In the genomic region with DNA sequence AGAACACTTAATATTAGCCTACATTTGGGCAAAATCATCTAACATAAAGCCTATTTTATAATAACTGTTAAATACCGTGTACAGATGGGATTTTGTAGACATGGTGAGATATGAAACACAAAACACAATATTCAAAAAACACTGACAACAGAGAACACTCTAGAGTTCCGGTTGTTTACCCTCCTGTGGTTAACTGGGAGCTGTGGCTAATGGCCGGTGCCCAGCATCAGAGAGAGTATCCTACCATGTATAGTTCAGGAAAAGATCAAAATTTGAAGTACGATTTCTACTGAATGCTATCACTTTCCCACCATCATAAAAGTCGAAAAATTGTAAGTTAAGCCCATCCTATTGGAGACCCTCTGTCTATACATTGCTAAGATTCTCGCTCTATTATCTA, we compare ENCODE assay signal across 21 cellular contexts. TPM values are rescaled to one million over a fixed set of nuclear protein-coding genes. Genes with fewer than 3 reads are reported as not detected.
DNase-seq lines count a peak whose midpoint lies in the region; ATAC-seq and TF ChIP-seq lines count a peak whose summit lies in the region.
"Had no signal": no experiment of that assay in that cellular context is flagged by ENCODE, and none has a peak within 500 bp of the region (broad histone marks: within the 10 kb centered on the region; RNA-seq: fewer than 3 reads in every experiment).

No MANE protein-coding gene starts in this region.

- H3K27me3 Mint-ChIP-seq in CD4-positive, alpha-beta memory T cell: no peaks in the 10 kb centered on the region
- no peaks in the 10 kb centered on the region for H3K27me3 Mint-ChIP-seq in activated CD4-positive, alpha-beta memory T cell treated with anti-CD3 and anti-CD28 coated beads, Interleukin-2, amount 10 ng/mL, durations not matched to agents 7 days and 5 days
- peaks cover 43 to 53% (median 45%) of the 10 kb centered on the region in 3 donors for H3K27me3 Mint-ChIP-seq in CD14-positive monocyte (ENCODE audit: low read depth in 3 of 3)

- peak overlapping the region; percentile 94 to 98 (median 96) for H3K4me3 Mint-ChIP-seq in CD4-positive, alpha-beta memory T cell
- H3K4me3 Mint-ChIP-seq in activated CD4-positive, alpha-beta memory T cell treated with anti-CD3 and anti-CD28 coated beads, Interleukin-2, amount 10 ng/mL, durations not matched to agents 7 days and 5 days: peak overlapping the region; percentile 90
- H3K4me3 Mint-ChIP-seq in CD14-positive monocyte: no peak overlapping the region
- H3K4me3 Mint-ChIP-seq: H9 had no signal

- TF ChIP-seq CTCF in CD14-positive monocyte (IDR thresholded peaks at IDR 0.05): no peak

- peaks cover 57% of the 10 kb centered on the region for H3K4me1 ChIP-seq in CD4-positive, alpha-beta memory T cell (ENCODE audit: insufficient read depth, low read length)
- H3K4me1 ChIP-seq in mononuclear cell (ENCODE audit: insufficient read depth, low read length): peaks cover 20% of the 10 kb centered on the region

- H3K27ac ChIP-seq in CD4-positive, alpha-beta memory T cell (ENCODE audit: low read depth, low read length): peak overlapping the region; percentile 82
- H3K27ac ChIP-seq: BLaER1, pancreas, tibial artery had no signal

- no peaks in the 10 kb centered on the region for H3K27me3 ChIP-seq in CD4-positive, alpha-beta memory T cell (ENCODE audit: insufficient read depth, low read length)
- peaks cover 36% of the 10 kb centered on the region for H3K27me3 ChIP-seq in mononuclear cell (ENCODE audit: insufficient read depth, low read length)
- H3K27me3 ChIP-seq: tibial artery had no signal

- peak overlapping the region; percentile 79 to 97 (median 94) for H3K27ac Mint-ChIP-seq in CD4-positive, alpha-beta memory T cell
- H3K27ac Mint-ChIP-seq in activated CD4-positive, alpha-beta memory T cell treated with anti-CD3 and anti-CD28 coated beads, Interleukin-2, amount 10 ng/mL, durations not matched to agents 7 days and 5 days: peak overlapping the region; percentile 85
- H3K27ac Mint-ChIP-seq in CD14-positive monocyte: no peak overlapping the region
- H3K27ac Mint-ChIP-seq: H9 had no signal

- POLR2A ChIA-PET in CD4-positive, alpha-beta memory T cell (lab: Charles Lee; ENCODE audit: partially characterized antibody): interaction anchor here (0.7 to 11.2 kb wide), 9 partner anchors 10 to 1817 kb away, joined by 3 to 206 read pairs (median 4); partner anchors contain the start of gene PJA2
- POLR2A ChIA-PET in activated CD4-positive, alpha-beta memory T cell treated with anti-CD3 and anti-CD28 coated beads, Interleukin-2, amount 10 ng/mL, durations not matched to agents 7 days and 5 days (lab: Charles Lee): interaction anchor here (0.7 to 7.1 kb wide), 4 partner anchors 11 to 53 kb away, joined by 3 to 130 read pairs (median 16); no protein-coding TSS in a partner anchor

- no peaks in the 10 kb centered on the region for H3K9me3 ChIP-seq in CD4-positive, alpha-beta memory T cell (ENCODE audit: control insufficient read depth in 1 of 2, low read length in 2 of 2)
- H3K9me3 ChIP-seq in mononuclear cell (ENCODE audit: low read depth, low read length): no peaks in the 10 kb centered on the region
- H3K9me3 ChIP-seq: BLaER1, pancreas, tibial artery had no signal

- H3K36me3 Mint-ChIP-seq in CD4-positive, alpha-beta memory T cell: peaks cover 14 to 36% of the 10 kb centered on the region in 2 donors
- H3K36me3 Mint-ChIP-seq in activated CD4-positive, alpha-beta memory T cell treated with anti-CD3 and anti-CD28 coated beads, Interleukin-2, amount 10 ng/mL, durations not matched to agents 7 days and 5 days (ENCODE audit: low read depth): peaks cover 26% of the 10 kb centered on the region
- H3K36me3 Mint-ChIP-seq in CD14-positive monocyte: no peaks in the 10 kb centered on the region

- no peak for DNase-seq in CD4-positive, alpha-beta memory T cell
- no peak for DNase-seq in activated CD4-positive, alpha-beta memory T cell treated with anti-CD3 and anti-CD28 coated beads, Interleukin-2, amount 10 ng/mL, durations not matched to agents 7 days and 5 days
- DNase-seq in CD14-positive monocyte (ENCODE audit: low spot score) (no peak), Ammon's horn (ENCODE audit: low spot score) (no peak), NCI-H2029 (lab: John Stamatoyannopoulos, UW) (no peak)
- DNase-seq: activated CD4-positive, CD25-positive, alpha-beta regulatory T cell treated with anti-CD3 and anti-CD28 coated beads, Interleukin-2, amount 50 U/mL, for 72 hours; cortex of kidney; H9; MG63; NCI-H1694 treated with DMSO at 0.1 percent for 48 hours; NCI-H446 treated with DMSO at 0.1 percent for 48 hours; pancreas; SIG-M5; stimulated activated CD4-positive, alpha-beta T cell treated with anti-CD3 and anti-CD28 coated beads, Interleukin-4, amount 100 ng/mL, for 1 hour; stimulated activated CD8-positive, alpha-beta memory T cell treated with anti-CD3 and anti-CD28 coated beads, Interleukin-4, amount 100 ng/mL, for 48 hours; tibial artery had no signal

- H3K4me3 ChIP-seq in CD4-positive, alpha-beta memory T cell (ENCODE audit: low read length in 2 of 2): peak overlapping the region; percentile 74 to 87
- peak overlapping the region; percentile 12; the same call in 1 of the 2 replicates for H3K4me3 ChIP-seq in GM08714 (ENCODE audit: low read length)
- H3K4me3 ChIP-seq in mononuclear cell (ENCODE audit: low read length): peak overlapping the region; percentile 23
- H3K4me3 ChIP-seq: BLaER1, MG63, pancreas, tibial artery had no signal

- peaks cover 0 to 1% (median 0%) of the 10 kb centered on the region in 8 donors for H3K9me3 Mint-ChIP-seq in CD4-positive, alpha-beta memory T cell
- no peaks in the 10 kb centered on the region for H3K9me3 Mint-ChIP-seq in activated CD4-positive, alpha-beta memory T cell treated with anti-CD3 and anti-CD28 coated beads, Interleukin-2, amount 10 ng/mL, durations not matched to agents 7 days and 5 days
- H3K9me3 Mint-ChIP-seq in CD14-positive monocyte: peaks cover 0 to 5% (median 0%) of the 10 kb centered on the region in 7 donors

- ATAC-seq in GM18498 (IDR thresholded peaks at IDR 0.05; ENCODE audit: unreplicated experiment): no peak
- ATAC-seq: left lobe of liver, pancreas had no signal

- peaks cover 39 to 76% (median 53%) of the 10 kb centered on the region in 4 donors for H3K4me1 Mint-ChIP-seq in CD4-positive, alpha-beta memory T cell
- peaks cover 66% of the 10 kb centered on the region for H3K4me1 Mint-ChIP-seq in activated CD4-positive, alpha-beta memory T cell treated with anti-CD3 and anti-CD28 coated beads, Interleukin-2, amount 10 ng/mL, durations not matched to agents 7 days and 5 days
- peaks cover 5% of the 10 kb centered on the region for H3K4me1 Mint-ChIP-seq in CD14-positive monocyte

- CTCF ChIA-PET in CD4-positive, alpha-beta memory T cell (lab: Charles Lee; ENCODE audit: partially characterized antibody): interaction anchor here (2.6 to 9.4 kb wide), 3 partner anchors 8 to 52 kb away, joined by 9 to 127 read pairs (median 50); no protein-coding TSS in a partner anchor
- CTCF ChIA-PET in activated CD4-positive, alpha-beta memory T cell treated with anti-CD3 and anti-CD28 coated beads, Interleukin-2, amount 10 ng/mL, durations not matched to agents 7 days and 5 days (lab: Charles Lee): interaction anchor here (1.5 to 1.7 kb wide), 2 partner anchors 9 to 52 kb away, joined by 6 to 7 read pairs; no protein-coding TSS in a partner anchor

- H3K36me3 ChIP-seq in CD4-positive, alpha-beta memory T cell (ENCODE audit: insufficient read depth, low read length): no peaks in the 10 kb centered on the region
- H3K36me3 ChIP-seq: BLaER1, MG63, pancreas, tibial artery had no signal

- intact Hi-C loops in CD4-positive, alpha-beta memory T cell (cut with micrococcal nuclease): loop anchor here (1.0 to 10.0 kb wide), 3 partner anchors 8 to 1542 kb away; partner anchors contain the start of genes MAN2A1 and WDR36
- intact Hi-C loops in CD14-positive monocyte (cut with micrococcal nuclease): no loop called here

RNA-seq across cellular contexts. Expression of gene CAMK4, which starts 2.4 kb away (rescaled TPM):
- total RNA-seq in CD4-positive, alpha-beta memory T cell: 100 to 1,000 TPM; 243 to 257 TPM
- 10 to 100 TPM; 84.3 to 86.9 TPM for polyA plus RNA-seq in CD4-positive, alpha-beta memory T cell
- total RNA-seq in activated CD4-positive, alpha-beta memory T cell treated with anti-CD3 and anti-CD28 coated beads, Interleukin-2, amount 10 ng/mL, durations not matched to agents 7 days and 5 days: 10 to 100 TPM; 59.5 to 66.1 TPM
- 89.3 TPM for total RNA-seq in mononuclear cell
- under 1 TPM; 0.24 to 0.28 TPM for polyA plus RNA-seq in CD14-positive monocyte

Comparison
In these comparisons a context has a peak if more than half of its experiments do, and no peak if none do; other contexts are left out.
1. H3K4me3 ChIP-seq: peak in every context shown above with its lines; median percentile 80 in CD4-positive, alpha-beta memory T cell; 23 in mononuclear cell; 12 in GM08714.
2. H3K27ac Mint-ChIP-seq: peak in CD4-positive, alpha-beta memory T cell (7 of 7) and activated CD4-positive, alpha-beta memory T cell treated with anti-CD3 and anti-CD28 coated beads, Interleukin-2, amount 10 ng/mL, durations not matched to agents 7 days and 5 days (single experiment); none in CD14-positive monocyte (0 of 7).
3. H3K4me3 Mint-ChIP-seq: peak in CD4-positive, alpha-beta memory T cell (8 of 8) and activated CD4-positive, alpha-beta memory T cell treated with anti-CD3 and anti-CD28 coated beads, Interleukin-2, amount 10 ng/mL, durations not matched to agents 7 days and 5 days (single experiment); none in CD14-positive monocyte (0 of 2).